In the genomic region with DNA sequence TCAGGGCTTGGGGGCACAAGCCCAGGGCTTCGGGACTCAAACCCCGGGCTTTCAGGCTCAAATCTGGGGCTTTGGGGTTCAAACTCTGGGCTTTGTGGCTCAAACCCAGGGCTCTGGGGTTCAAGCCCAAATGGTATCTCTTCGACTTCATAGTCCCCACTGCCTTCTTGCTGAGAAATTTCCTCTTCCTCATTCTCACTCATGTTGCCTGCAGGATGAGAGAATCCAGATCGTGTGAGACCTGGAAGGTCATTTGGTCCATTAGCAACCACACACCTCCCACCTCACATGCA, we compare ENCODE assay signal across 8 cellular contexts. TPM values are rescaled to one million over a fixed set of nuclear protein-coding genes. Genes with fewer than 3 reads are reported as not detected.
DNase-seq lines count a peak whose midpoint lies in the region; ATAC-seq and TF ChIP-seq lines count a peak whose summit lies in the region.

No MANE protein-coding gene starts in this region.

- no peaks in the 10 kb centered on the region for H3K27me3 ChIP-seq in BJ (ENCODE audit: control insufficient read depth, insufficient read depth, low read length)
- H3K27me3 ChIP-seq in ectodermal cell (ENCODE audit: control insufficient read depth, insufficient read depth, low read length, poor library complexity, severe bottlenecking), result no peaks in the 10 kb centered on the region

- H3K36me3 ChIP-seq in BJ (ENCODE audit: control insufficient read depth, insufficient read depth, low read length) (no peaks in the 10 kb centered on the region; the same call in 1 of the 2 replicates), ectodermal cell (ENCODE audit: control insufficient read depth, insufficient read depth, low read length) (no peaks in the 10 kb centered on the region)

- peak overlapping the region; percentile 82 for H3K27ac Mint-ChIP-seq in nephron progenitor cell

- no peak for TF ChIP-seq CTCF in BJ (IDR thresholded peaks at IDR 0.05; ENCODE audit: insufficient read depth, low read depth, low read length)
- TF ChIP-seq CTCF in nephron progenitor cell (IDR thresholded peaks at IDR 0.05), result no peak
- no peak for TF ChIP-seq CTCF in GM13976 (IDR thresholded peaks at IDR 0.05; ENCODE audit: borderline replicate concordance, control extremely low read depth, extremely low read depth, insufficient read depth, missing control alignments)

- H3K4me3 ChIP-seq in BJ (ENCODE audit: low read depth, low read length) (peak overlapping the region; percentile 77), ectodermal cell (ENCODE audit: insufficient read depth, low read depth, low read length) (peak overlapping the region; percentile 83)

- H3K27ac ChIP-seq in ectodermal cell (ENCODE audit: insufficient read depth, low read depth, low read length, poor library complexity, severe bottlenecking), result no peak overlapping the region

- POLR2A ChIA-PET in BJ (lab: Charles Lee), result no interaction called here

- DNase-seq in BJ (ENCODE audit: low read depth), result no peak
- DNase-seq in M059J (ENCODE audit: low read depth), result peak; percentile 25
- DNase-seq in nephron progenitor cell, result no peak
- no peak for DNase-seq in GM13976 (ENCODE audit: low spot score)
- DNase-seq in COLO829 (ENCODE audit: low spot score), result no peak

- CTCF ChIA-PET in BJ (lab: Yijun Ruan, JAX), result interaction anchor here (0.6 to 1.1 kb wide), 2 partner anchors 32 to 117 kb away, joined by 4 read pairs; no protein-coding TSS in a partner anchor

- H3K4me1 Mint-ChIP-seq in nephron progenitor cell, result peaks cover 31% of the 10 kb centered on the region

- H3K9me3 ChIP-seq in ectodermal cell (ENCODE audit: control insufficient read depth, low read length), result no peaks in the 10 kb centered on the region

- ATAC-seq in HG02870 (IDR thresholded peaks at IDR 0.05; ENCODE audit: unreplicated experiment), result no peak
- no peak for ATAC-seq in GM18519 (IDR thresholded peaks at IDR 0.05; ENCODE audit: low FRiP score, unreplicated experiment)

- H3K36me3 Mint-ChIP-seq in nephron progenitor cell (ENCODE audit: low read depth), result peaks cover 11% of the 10 kb centered on the region

- peaks cover 3% of the 10 kb centered on the region for H3K27me3 Mint-ChIP-seq in nephron progenitor cell (ENCODE audit: low read depth, poor library complexity)

- H3K9me3 Mint-ChIP-seq in nephron progenitor cell, result no peaks in the 10 kb centered on the region

- H3K4me1 ChIP-seq in ectodermal cell (ENCODE audit: control insufficient read depth, insufficient read depth, low read length), result peaks cover 6% of the 10 kb centered on the region

- WGBS in ectodermal cell, 2 experiments, result 70 to 71% methylated on average over 4 of the region's 4 CpGs

- H3K4me3 Mint-ChIP-seq in nephron progenitor cell, result peak overlapping the region; percentile 84

- in situ Hi-C loops in GM13976 (cut with MboI; ENCODE audit: low sequenced_read_pairs, unreplicated experiment), result loop anchor here (10.0 kb wide), 1 partner anchor 91 kb away; a partner anchor contains a TSS

RNA-seq across cellular contexts. Expression of a gene that starts 0.6 kb away (rescaled TPM):
- 14.0 and 17.2 TPM in 2 replicates for polyA plus RNA-seq in BJ (2011; rRNA removed)
- polyA minus RNA-seq in BJ (2011; rRNA and poly(A)+ RNA removed), result 7.1 and 11.4 TPM in 2 replicates
- total RNA-seq in M059J (2014; rRNA removed; shearing (Covaris generic)), result 30.8 and 49.9 TPM in 2 replicates
- 50.4 TPM for polyA plus RNA-seq in ectodermal cell (2013, experiment 1 of 4)
- polyA plus RNA-seq in ectodermal cell (2013, experiment 2 of 4), result 47.8 TPM
- 38.0 TPM for polyA plus RNA-seq in ectodermal cell (2013, experiment 3 of 4)
- polyA plus RNA-seq in ectodermal cell (2013, experiment 4 of 4), result 39.4 TPM

RNA-seq across cellular contexts. Expression of a gene that starts 8.9 kb away (rescaled TPM):
- 5.5 and 6.4 TPM in 2 replicates for polyA plus RNA-seq in BJ (2011; rRNA removed)
- 3.8 and 4.9 TPM in 2 replicates for polyA minus RNA-seq in BJ (2011; rRNA and poly(A)+ RNA removed)
- 3.1 and 7.5 TPM in 2 replicates for total RNA-seq in M059J (2014; rRNA removed; shearing (Covaris generic))
- polyA plus RNA-seq in ectodermal cell (2013, experiment 1 of 4), result 12.1 TPM
- 15.4 TPM for polyA plus RNA-seq in ectodermal cell (2013, experiment 2 of 4)
- 7.8 TPM for polyA plus RNA-seq in ectodermal cell (2013, experiment 3 of 4)
- polyA plus RNA-seq in ectodermal cell (2013, experiment 4 of 4), result 8.7 TPM

RNA-seq across cellular contexts. Expression of a gene that starts 32.4 kb away (rescaled TPM):
- polyA plus RNA-seq in BJ (2011; rRNA removed), result 2.3 and 2.6 TPM in 2 replicates
- 1.8 and 2.0 TPM in 2 replicates for polyA minus RNA-seq in BJ (2011; rRNA and poly(A)+ RNA removed)
- total RNA-seq in M059J (2014; rRNA removed; shearing (Covaris generic)), result 3.8 and 9.4 TPM in 2 replicates
- 10.1 TPM for polyA plus RNA-seq in ectodermal cell (2013, experiment 1 of 4)
- polyA plus RNA-seq in ectodermal cell (2013, experiment 2 of 4), result 9.4 TPM
- polyA plus RNA-seq in ectodermal cell (2013, experiment 3 of 4), result 9.0 TPM
- polyA plus RNA-seq in ectodermal cell (2013, experiment 4 of 4), result 9.8 TPM

RNA-seq across cellular contexts. Expression of a gene that starts 45.7 kb away (rescaled TPM):
- 6.3 and 8.8 TPM in 2 replicates for polyA plus RNA-seq in BJ (2011; rRNA removed)
- polyA minus RNA-seq in BJ (2011; rRNA and poly(A)+ RNA removed), result 1.2 and 2.1 TPM in 2 replicates
- total RNA-seq in M059J (2014; rRNA removed; shearing (Covaris generic)), result 7.6 and 10.5 TPM in 2 replicates
- 8.5 TPM for polyA plus RNA-seq in ectodermal cell (2013, experiment 1 of 4)
- 8.4 TPM for polyA plus RNA-seq in ectodermal cell (2013, experiment 2 of 4)
- 5.5 TPM for polyA plus RNA-seq in ectodermal cell (2013, experiment 3 of 4)
- polyA plus RNA-seq in ectodermal cell (2013, experiment 4 of 4), result 8.8 TPM

RNA-seq across cellular contexts. Expression of a gene that starts 53.2 kb away (rescaled TPM):
- 0.06 TPM in 2 replicates for polyA plus RNA-seq in BJ (2011; rRNA removed)
- 0.05 TPM in 1 of 2 replicates, not detected in the other for polyA minus RNA-seq in BJ (2011; rRNA and poly(A)+ RNA removed)
- total RNA-seq in M059J (2014; rRNA removed; shearing (Covaris generic)), result not detected in 2 replicates
- polyA plus RNA-seq in ectodermal cell (2013, experiment 1 of 4), result not detected
- polyA plus RNA-seq in ectodermal cell (2013, experiment 2 of 4), result 0.44 TPM
- polyA plus RNA-seq in ectodermal cell (2013, experiment 3 of 4), result not detected
- 0.32 TPM for polyA plus RNA-seq in ectodermal cell (2013, experiment 4 of 4)
